In the genomic region with DNA sequence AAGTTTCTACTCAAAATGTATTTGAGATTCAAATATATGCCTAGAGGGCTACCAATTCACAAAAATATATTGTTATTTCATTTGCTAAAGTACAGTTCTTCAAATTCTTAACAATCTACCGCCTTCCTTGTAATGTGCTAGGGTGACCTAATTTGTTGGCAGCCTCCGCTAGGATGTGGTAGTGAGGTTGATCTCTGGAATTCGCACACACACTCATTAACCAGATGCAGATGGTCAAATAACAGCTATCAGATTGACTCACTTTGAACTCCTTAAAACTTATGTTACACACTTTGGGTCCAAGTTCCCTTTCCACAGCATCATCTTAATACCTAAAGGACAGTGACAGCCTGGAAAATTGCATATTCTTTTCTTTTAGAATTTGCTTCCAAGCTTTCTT, we compare ENCODE assay signal across 2 cellular contexts.
TF ChIP-seq lines count a peak whose summit lies in the region.

No MANE protein-coding gene starts in this region.

TF ChIP-seq in IMR-90, 13 proteins besides CTCF, POLR2A, EP300 and RAD21:
- TF ChIP-seq CEBPB (IDR thresholded peaks at IDR 0.05; ENCODE audit: low read depth, low read length) (peak; percentile 31; the same call in 1 of the 2 replicates), RCOR1 (IDR thresholded peaks at IDR 0.05; ENCODE audit: insufficient replicate concordance, low read length) (peak; percentile 42), MAZ (IDR thresholded peaks at IDR 0.05; ENCODE audit: borderline replicate concordance, low read depth, low read length) (no peak), SMC3 (IDR thresholded peaks at IDR 0.05; ENCODE audit: low read depth, low read length) (no peak; the same call in 1 of the 2 replicates), ELK1 (IDR thresholded peaks at IDR 0.05; ENCODE audit: borderline replicate concordance, low read depth, low read length) (no peak), FOS (IDR thresholded peaks at IDR 0.05; ENCODE audit: low read depth, low read length) (peak; percentile 54), BHLHE40 (IDR thresholded peaks at IDR 0.05; ENCODE audit: low read depth, low read length) (peak; percentile 62; the same call in 1 of the 2 replicates), USF2 (IDR thresholded peaks at IDR 0.05; ENCODE audit: low read depth, low read length) (no peak), MXI1 (IDR thresholded peaks at IDR 0.05; ENCODE audit: borderline replicate concordance, low read depth, low read length) (no peak)

TF ChIP-seq in HepG2, 621 proteins besides CTCF, POLR2A, EP300 and RAD21:
- TF ChIP-seq POGZ (CRISPR knock-in tag; IDR thresholded peaks at IDR 0.05) (0 out of 2 replicates have a peak, but pooled peaks have one; percentile 29), ZMYM3 (CRISPR knock-in tag; IDR thresholded peaks at IDR 0.05) (no peak), ZBTB33 (CRISPR knock-in tag; IDR thresholded peaks at IDR 0.05) (peak; percentile 80), HNF4A (CRISPR knock-in tag; IDR thresholded peaks at IDR 0.05) (peak; percentile 31; the same call in 1 of the 2 replicates)
TF ChIP-seq in HepG2: peak in this region for 3.
